Comparison of ENCODE assay signal across 9 cellular contexts in the genomic region with DNA sequence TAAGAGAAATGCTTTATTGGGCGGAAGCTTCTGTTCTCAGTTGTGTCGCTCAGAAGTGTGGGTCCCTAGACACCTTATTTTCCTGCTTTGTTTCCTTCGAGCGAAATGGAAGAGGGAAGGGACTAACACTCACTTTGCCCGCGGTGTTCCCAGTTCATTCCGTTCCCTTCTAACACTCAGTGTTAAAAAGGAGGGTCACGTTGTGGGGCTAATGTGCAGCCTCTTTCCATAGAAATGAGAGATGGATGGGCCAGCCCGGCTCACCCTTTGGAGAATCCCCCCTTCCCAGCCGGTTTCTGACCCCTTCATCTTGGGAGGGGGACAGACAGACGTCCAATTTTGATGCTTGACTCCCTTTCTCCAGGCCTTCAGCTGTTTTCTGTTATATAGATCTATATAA. TPM values are rescaled to one million over a fixed set of nuclear protein-coding genes. Genes with fewer than 3 reads are reported as not detected.
DNase-seq lines count a peak whose midpoint lies in the region; ATAC-seq and TF ChIP-seq lines count a peak whose summit lies in the region.
"Had no signal": no experiment of that assay in that cellular context is flagged by ENCODE, and none has a peak within 500 bp of the region (broad histone marks: within the 10 kb centered on the region; RNA-seq: fewer than 3 reads in every experiment).

No MANE protein-coding gene starts in this region.

- H3K27me3 Mint-ChIP-seq in H9 (ENCODE audit: low read depth), result peaks cover 10% of the 10 kb centered on the region

- H2BK15ac ChIP-seq in H9 (ENCODE audit: low read depth, low read length), result no peak overlapping the region

- H3K14ac ChIP-seq in H9 (ENCODE audit: insufficient read depth, low read length), result no peak overlapping the region

- H3K9me3 ChIP-seq in H9 (ENCODE audit: control insufficient read depth, low read depth, low read length), result no peaks in the 10 kb centered on the region
- no peaks in the 10 kb centered on the region for H3K9me3 ChIP-seq in SK-N-MC (ENCODE audit: low read depth, low read length)
- H3K9me3 ChIP-seq in right cardiac atrium (ENCODE audit: control insufficient read depth, low read length), result no peaks in the 10 kb centered on the region

- H4K20me1 ChIP-seq in H9 (ENCODE audit: control insufficient read depth, insufficient read depth, insufficient read length), result no peaks in the 10 kb centered on the region

- no peak overlapping the region for H2AFZ ChIP-seq in H9 (ENCODE audit: low read length)

- H3K27me3 ChIP-seq in H9 (ENCODE audit: insufficient read depth, low read length), result no peaks in the 10 kb centered on the region
- no peaks in the 10 kb centered on the region for H3K27me3 ChIP-seq in right cardiac atrium (ENCODE audit: control insufficient read depth, insufficient read depth)

- H3K4me1 Mint-ChIP-seq in H9, result peaks cover 52 to 61% of the 10 kb centered on the region in 2 experiments

- H2BK12ac ChIP-seq in H9 (ENCODE audit: insufficient read length, low read depth, low read length), result no peak overlapping the region

- H4K5ac ChIP-seq in H9 (ENCODE audit: insufficient read length, low read depth, low read length), result no peak overlapping the region

- no peak overlapping the region for H2BK20ac ChIP-seq in H9 (ENCODE audit: low read depth, low read length, poor library complexity, severe bottlenecking)

- peaks cover 6% of the 10 kb centered on the region; the same call in 1 of the 2 replicates for H3K4me1 ChIP-seq in H9 (ENCODE audit: insufficient read depth, low read length)
- peaks cover 10% of the 10 kb centered on the region for H3K4me1 ChIP-seq in right cardiac atrium (ENCODE audit: control insufficient read depth, insufficient read depth, low read length)

- H4K91ac ChIP-seq in H9 (ENCODE audit: insufficient read length, low read depth, low read length), result no peak overlapping the region

- H3K79me2 ChIP-seq in H9 (ENCODE audit: insufficient read depth, low read length), result peaks cover 13% of the 10 kb centered on the region; the same call in 1 of the 2 replicates

- H2BK120ac ChIP-seq in H9 (ENCODE audit: low read depth, low read length, poor library complexity, severe bottlenecking), result no peak overlapping the region

- WGBS in H9 (ENCODE audit: extremely low coverage, insufficient read length, low lambda C conversion rate), result no CpG with 5 or more reads among the region's 11 CpGs
- WGBS in right cardiac atrium, result 55% methylated on average over 11 of the region's 11 CpGs

- no peak overlapping the region for H3K27ac ChIP-seq in H9 (ENCODE audit: insufficient read length, low read depth, low read length)
- no peak overlapping the region for H3K27ac ChIP-seq in SK-N-MC
- peak overlapping the region; percentile 30 for H3K27ac ChIP-seq in right cardiac atrium (ENCODE audit: low read length)

- DNase-seq in H9 (peak; percentile 18), SK-N-MC (ENCODE audit: low read depth, low spot score) (no peak), right cardiac atrium (no peak), sciatic nerve (ENCODE audit: low spot score) (peak; percentile 47), putamen (ENCODE audit: low spot score) (no peak), HUDEP-2 (lab: John Stamatoyannopoulos, UW; ENCODE audit: unreplicated experiment in 76 of 76) (no peak)
- DNase-seq: NCI-H187 treated with DMSO at 0.1 percent for 48 hours had no signal

- intact Hi-C loops in right cardiac atrium (cut with DNase I), result loop anchor here in 1 of 4 donors (5.0 kb wide), 1 partner anchor 45 kb away; no protein-coding TSS in a partner anchor
- intact Hi-C loops in sciatic nerve (cut with DNase I), result no loop called here

- H3K27ac Mint-ChIP-seq in H9, result no peak overlapping the region

- peaks cover 12% of the 10 kb centered on the region for H3K23me2 ChIP-seq in H9 (ENCODE audit: insufficient read length, low read depth, low read length, poor library complexity, severe bottlenecking)

- H3K4me3 Mint-ChIP-seq in H9, result peak overlapping the region; percentile 78 to 89

- no peak overlapping the region for H2BK5ac ChIP-seq in H9 (ENCODE audit: insufficient read length, low read length)

- no peak for TF ChIP-seq CTCF in H9 (conservative IDR thresholded peaks at IDR 0.05)

- no peak overlapping the region for H3K18ac ChIP-seq in H9 (ENCODE audit: insufficient read length, low read depth, low read length)

- peak overlapping the region; percentile 53 for H3K4me2 ChIP-seq in H9 (ENCODE audit: insufficient read depth, insufficient read length, low read length)

- no peak overlapping the region for H2AK5ac ChIP-seq in H9 (ENCODE audit: insufficient read length, low read length)

- H3K9ac ChIP-seq in H9 (ENCODE audit: extremely low read depth, insufficient read length, low read length) (no peak overlapping the region), SK-N-MC (ENCODE audit: insufficient read length) (no peak overlapping the region)

- no peak overlapping the region for H4K8ac ChIP-seq in H9 (replicated peaks; ENCODE audit: insufficient read length, low read depth, low read length)

- no peak overlapping the region for H3K4ac ChIP-seq in H9 (ENCODE audit: low read depth, low read length)

- no peak for ATAC-seq in right cardiac atrium
- ATAC-seq in sciatic nerve, result no peak
- ATAC-seq in GM21737 (IDR thresholded peaks at IDR 0.05; ENCODE audit: unreplicated experiment), result no peak
- ATAC-seq in GM18502 (IDR thresholded peaks at IDR 0.05; ENCODE audit: poor library complexity, unreplicated experiment), result no peak

- H3K4me3 ChIP-seq in SK-N-MC (peak overlapping the region; percentile 76), right cardiac atrium (ENCODE audit: low read length) (peak overlapping the region; percentile 88)

- no peak overlapping the region for H3T11ph ChIP-seq in H9 (ENCODE audit: low read length)

- H3K36me3 ChIP-seq in SK-N-MC (ENCODE audit: insufficient read depth, low read length), result no peaks in the 10 kb centered on the region; the same call in 1 of the 2 replicates

- H3K23ac ChIP-seq in H9 (ENCODE audit: insufficient read length, low read depth, low read length), result no peak overlapping the region

- H3K56ac ChIP-seq in H9 (ENCODE audit: insufficient read length, low read depth, low read length), result no peak overlapping the region

- peaks cover 5% of the 10 kb centered on the region for H3K79me1 ChIP-seq in H9 (ENCODE audit: insufficient read depth, low read depth, low read length, poor library complexity, severe bottlenecking)

- H3K9me3 Mint-ChIP-seq in H9, result no peaks in the 10 kb centered on the region

- peaks cover 0 to 5% (median 0%) of the 10 kb centered on the region in 3 experiments; a peak in 4 of 7 replicates for H3K36me3 Mint-ChIP-seq in H9 (ENCODE audit: insufficient read depth in 1 of 3, low read depth in 3 of 3)

RNA-seq across cellular contexts. Expression of a gene that starts 2.3 kb away (rescaled TPM):
- 61.6 and 65.3 TPM in 2 replicates for total RNA-seq in H9 (2021)
- total RNA-seq in right cardiac atrium, result 100 to 1,000 TPM in 1 of 4 donors, 10 to 100 TPM in 3; 53.7 to 100 (median 87.8) TPM
- 19.5 TPM for polyA plus RNA-seq in right cardiac atrium
- 75.6 TPM for total RNA-seq in sciatic nerve

Comparison
In these comparisons a context has a peak if more than half of its experiments do, and no peak if none do; other contexts are left out.
1. DNase-seq: peak in H9 (single experiment) and sciatic nerve (single experiment); none in SK-N-MC (single experiment), right cardiac atrium (0 of 3), putamen (single experiment) and HUDEP-2 (0 of 76).